ENCODE assay signal across 25 cellular contexts in the genomic region with DNA sequence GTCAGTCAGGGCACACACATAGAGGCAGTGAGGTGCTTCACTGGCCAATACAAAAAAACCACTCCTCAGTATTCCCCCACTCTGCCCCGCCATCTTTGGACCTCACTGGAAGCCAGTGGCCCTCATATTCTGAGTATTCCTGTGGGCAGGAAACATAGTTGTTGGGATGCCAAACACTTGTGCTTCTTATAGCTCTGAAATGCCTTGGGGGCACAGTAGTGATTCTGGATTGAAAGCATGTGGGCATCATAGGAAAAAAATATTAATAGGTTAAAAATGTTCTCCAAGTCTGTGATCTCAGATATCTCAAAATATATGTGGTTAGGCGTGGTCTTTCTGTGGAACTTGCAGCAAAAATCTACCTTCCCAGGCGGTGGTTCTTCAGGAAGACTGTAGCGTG. TPM values are rescaled to one million over a fixed set of nuclear protein-coding genes. Genes with fewer than 3 reads are reported as not detected.
"Had no signal": no experiment of that assay in that cellular context is flagged by ENCODE, and none has a peak within 500 bp of the region (broad histone marks: within the 10 kb centered on the region; RNA-seq: fewer than 3 reads in every experiment).

No MANE protein-coding gene starts in this region.

- H3K9me3 ChIP-seq: gastrocnemius medialis, neutrophil, tibial nerve, uterus had no signal

- DNase-seq: activated B cell treated with CpG ODN at 0.5 μM for 24 hours; activated CD4-positive, alpha-beta T cell treated with anti-CD3 and anti-CD28 coated beads for 36 hours; activated CD4-positive, alpha-beta T cell treated with anti-CD3 and anti-CD28 coated beads, Interleukin-2, amount 50 U/mL, for 4 hours; activated CD8-positive, alpha-beta memory T cell treated with anti-CD3 and anti-CD28 coated beads for 24 hours; activated CD8-positive, alpha-beta memory T cell treated with anti-CD3 and anti-CD28 coated beads, Interleukin-2, amount 50 U/mL, for 4 hours; activated T-cell treated with anti-CD3 and anti-CD28 coated beads, Interleukin-2, amount 50 U/mL, for 24 hours; central memory CD4-positive, alpha-beta T cell; effector memory CD4-positive, alpha-beta T cell; gastrocnemius medialis; hippocampal formation; left ventricle myocardium superior; mammary epithelial cell; right cardiac atrium; stimulated activated CD4-positive, alpha-beta T cell treated with anti-CD3 and anti-CD28 coated beads, Interleukin-12 subunit alpha, Interleukin-12 subunit beta, amount 100 ng/mL, for 4 hours; stimulated activated naive CD8-positive, alpha-beta T cell treated with anti-CD3 and anti-CD28 coated beads, Interleukin-15, amount 100 ng/mL, for 72 hours; T1000; uterus had no signal

- H2AFZ ChIP-seq: parathyroid adenoma had no signal

- ATAC-seq: activated CD4-positive, alpha-beta T cell treated with anti-CD3 and anti-CD28 coated beads for 36 hours; activated naive CD4-positive, alpha-beta T cell treated with anti-CD3 and anti-CD28 coated beads, Interleukin-2, amount 50 U/mL, for 72 hours; activated T-helper 17 cell treated with anti-CD3 and anti-CD28 coated beads, Interleukin-2, amount 50 U/mL, for 72 hours; esophagus mucosa; gastrocnemius medialis; left ventricle myocardium superior; natural killer cell treated with Interleukin-12 subunit alpha and Interleukin-12 subunit beta and Interleukin-15 and Interleukin-18, amount 100 ng/mL, for 72 hours; right cardiac atrium; stimulated activated naive CD8-positive, alpha-beta T cell treated with anti-CD3 and anti-CD28 coated beads, Interleukin-15, amount 100 ng/mL, for 72 hours had no signal

- H3K36me3 Mint-ChIP-seq: activated naive CD4-positive, alpha-beta T cell treated with anti-CD3 and anti-CD28 coated beads, Interleukin-2, amount 50 U/mL, for 72 hours; mesothelial cell of epicardium; natural killer cell treated with Interleukin-12 subunit alpha and Interleukin-12 subunit beta and Interleukin-15 and Interleukin-18, amount 100 ng/mL, for 72 hours had no signal

- H3K4me3 ChIP-seq: gastrocnemius medialis, tibial nerve, uterus had no signal

- H3K4me1 Mint-ChIP-seq: activated B cell treated with CpG ODN at 0.5 μM for 24 hours; activated CD4-positive, alpha-beta T cell treated with anti-CD3 and anti-CD28 coated beads for 36 hours; activated T-helper 17 cell treated with anti-CD3 and anti-CD28 coated beads, Interleukin-2, amount 50 U/mL, for 72 hours; stimulated activated naive CD8-positive, alpha-beta T cell treated with anti-CD3 and anti-CD28 coated beads, Interleukin-15, amount 100 ng/mL, for 72 hours had no signal

- H3K27ac ChIP-seq: gastrocnemius medialis, neutrophil, parathyroid adenoma, tibial nerve, uterus had no signal

- H3K79me2 ChIP-seq: parathyroid adenoma had no signal

- H3K4me1 ChIP-seq: gastrocnemius medialis, parathyroid adenoma, uterus had no signal

- H3K4me3 Mint-ChIP-seq: activated B cell treated with CpG ODN at 0.5 μM for 24 hours; activated CD4-positive, alpha-beta T cell treated with anti-CD3 and anti-CD28 coated beads for 36 hours; activated T-cell treated with anti-CD3 and anti-CD28 coated beads, Interleukin-2, amount 50 U/mL, for 24 hours; activated T-helper 17 cell treated with anti-CD3 and anti-CD28 coated beads, Interleukin-2, amount 50 U/mL, for 72 hours; mesothelial cell of epicardium; natural killer cell treated with Interleukin-12 subunit alpha and Interleukin-12 subunit beta and Interleukin-15 and Interleukin-18, amount 100 ng/mL, for 72 hours; stimulated activated naive CD8-positive, alpha-beta T cell treated with anti-CD3 and anti-CD28 coated beads, Interleukin-15, amount 100 ng/mL, for 72 hours had no signal

- H3K36me3 ChIP-seq: gastrocnemius medialis, neutrophil, tibial nerve, uterus had no signal

- H3K27me3 ChIP-seq: gastrocnemius medialis, neutrophil, tibial nerve, uterus had no signal

- H3K27ac Mint-ChIP-seq: activated B cell treated with CpG ODN at 0.5 μM for 24 hours; activated CD4-positive, alpha-beta T cell treated with anti-CD3 and anti-CD28 coated beads for 36 hours; activated naive CD4-positive, alpha-beta T cell treated with anti-CD3 and anti-CD28 coated beads, Interleukin-2, amount 50 U/mL, for 72 hours; activated T-cell treated with anti-CD3 and anti-CD28 coated beads, Interleukin-2, amount 50 U/mL, for 24 hours; activated T-helper 17 cell treated with anti-CD3 and anti-CD28 coated beads, Interleukin-2, amount 50 U/mL, for 72 hours; natural killer cell treated with Interleukin-12 subunit alpha and Interleukin-12 subunit beta and Interleukin-15 and Interleukin-18, amount 100 ng/mL, for 72 hours; stimulated activated naive CD8-positive, alpha-beta T cell treated with anti-CD3 and anti-CD28 coated beads, Interleukin-15, amount 100 ng/mL, for 72 hours had no signal

- H3K27me3 Mint-ChIP-seq: activated B cell treated with CpG ODN at 0.5 μM for 24 hours; activated CD4-positive, alpha-beta T cell treated with anti-CD3 and anti-CD28 coated beads for 36 hours; activated T-cell treated with anti-CD3 and anti-CD28 coated beads, Interleukin-2, amount 50 U/mL, for 24 hours; natural killer cell treated with Interleukin-12 subunit alpha and Interleukin-12 subunit beta and Interleukin-15 and Interleukin-18, amount 100 ng/mL, for 72 hours; stimulated activated naive CD8-positive, alpha-beta T cell treated with anti-CD3 and anti-CD28 coated beads, Interleukin-15, amount 100 ng/mL, for 72 hours had no signal

- H3K9ac ChIP-seq: parathyroid adenoma had no signal

- H3K9me3 Mint-ChIP-seq: activated T-helper 17 cell treated with anti-CD3 and anti-CD28 coated beads, Interleukin-2, amount 50 U/mL, for 72 hours; mesothelial cell of epicardium had no signal

RNA-seq across cellular contexts. Expression of a gene that starts 8.2 kb away (rescaled TPM):
- total RNA-seq: activated B cell treated with CpG ODN at 0.5 μM for 24 hours; activated CD4-positive, alpha-beta T cell treated with anti-CD3 and anti-CD28 coated beads for 36 hours; activated naive CD4-positive, alpha-beta T cell treated with anti-CD3 and anti-CD28 coated beads, Interleukin-2, amount 50 U/mL, for 72 hours; activated T-helper 17 cell treated with anti-CD3 and anti-CD28 coated beads, Interleukin-2, amount 50 U/mL, for 72 hours; natural killer cell treated with Interleukin-12 subunit alpha and Interleukin-12 subunit beta and Interleukin-15 and Interleukin-18, amount 100 ng/mL, for 72 hours had no signal
